In genomic region chr2:102520009-102520408, GRCh38 we compare ENCODE assay signal across 8 cellular contexts. TPM values are rescaled to one million over a fixed set of nuclear protein-coding genes. Genes with fewer than 3 reads are reported as not detected.
DNase-seq lines count a peak whose midpoint lies in the region; ATAC-seq and TF ChIP-seq lines count a peak whose summit lies in the region.

No MANE protein-coding gene starts in this region.

- ATAC-seq in GM18519 (IDR thresholded peaks at IDR 0.05; ENCODE audit: low FRiP score, unreplicated experiment) (peak; percentile 76), HG03442 (IDR thresholded peaks at IDR 0.05; ENCODE audit: unreplicated experiment) (peak; percentile 71), esophagus mucosa (peak; percentile 88)

- H3K4me3 ChIP-seq in Peyer's patch (no peak overlapping the region), retinal pigment epithelial cell (ENCODE audit: low read length) (no peak overlapping the region), vagina (no peak overlapping the region), coronary artery (no peak overlapping the region)

- H3K4me1 ChIP-seq in Peyer's patch (peaks cover 0 to 5% (median 0%) of the 10 kb centered on the region in 4 donors), vagina (no peaks in the 10 kb centered on the region)

- no peaks in the 10 kb centered on the region for H3K27me3 ChIP-seq in Peyer's patch
- H3K27me3 ChIP-seq in vagina: no peaks in the 10 kb centered on the region

- intact Hi-C loops in vagina (cut with DNase I): no loop called here

- no peaks in the 10 kb centered on the region for H3K36me3 ChIP-seq in Peyer's patch
- no peaks in the 10 kb centered on the region for H3K36me3 ChIP-seq in vagina

- TF ChIP-seq CTCF in C4-2B (conservative IDR thresholded peaks at IDR 0.05): peak; percentile 87
- peak in 4 of 6 experiments; percentile 25 to 69 (median 60) for TF ChIP-seq CTCF in Peyer's patch (IDR thresholded peaks at IDR 0.05)
- peak; percentile 58 for TF ChIP-seq CTCF in retinal pigment epithelial cell (conservative IDR thresholded peaks at IDR 0.05; ENCODE audit: low read depth, low read length)
- peak in 1 of 3 experiments; percentile 10 for TF ChIP-seq CTCF in vagina (IDR thresholded peaks at IDR 0.05)
- no peak for TF ChIP-seq CTCF in coronary artery (IDR thresholded peaks at IDR 0.05)

- H3K9me3 ChIP-seq in Peyer's patch (no peaks in the 10 kb centered on the region), vagina (no peaks in the 10 kb centered on the region)

- TF ChIP-seq POLR2A in Peyer's patch (IDR thresholded peaks at IDR 0.05): no peak
- no peak for TF ChIP-seq POLR2A in vagina (IDR thresholded peaks at IDR 0.05)

- H3K27ac ChIP-seq in C4-2B: no peak overlapping the region
- H3K27ac ChIP-seq in Peyer's patch: no peak overlapping the region
- no peak overlapping the region for H3K27ac ChIP-seq in vagina
- no peak overlapping the region for H3K27ac ChIP-seq in coronary artery

- DNase-seq in Peyer's patch: peak in 1 of 3 donors; percentile 49
- no peak for DNase-seq in retinal pigment epithelial cell (ENCODE audit: low read depth)
- no peak for DNase-seq in vagina (ENCODE audit: extremely low spot score in 2 of 2)
- no peak for DNase-seq in coronary artery (ENCODE audit: low spot score)

RNA-seq across cellular contexts. Expression of gene SLC9A4, which starts 47.0 kb away (rescaled TPM):
- total RNA-seq in Peyer's patch (not detected), esophagus mucosa (0.08 TPM), vagina (not detected)
